ENCODE assay signal across 34 cellular contexts in genomic region chr4:182432819-182433218, GRCh38.
"Had no signal": no experiment of that assay in that cellular context is flagged by ENCODE, and none has a peak within 500 bp of the region (broad histone marks: within the 10 kb centered on the region; RNA-seq: fewer than 3 reads in every experiment).

No MANE protein-coding gene starts in this region.

- H3K36me3 ChIP-seq: MG63 had no signal

- H3K27me3 ChIP-seq: MG63 had no signal

- H3K4me3 ChIP-seq: MG63 had no signal

- DNase-seq: Karpas-422, Kasumi-1, MG63, MM.1S, MV-4-11, NCI-H1048, NCI-H1092, NCI-H1092 treated with DMSO at 0.1 percent for 48 hours, NCI-H1105, NCI-H1105 treated with DMSO at 0.1 percent for 48 hours, NCI-H1417, NCI-H1417 treated with DMSO at 0.1 percent for 48 hours, NCI-H1436, NCI-H1436 treated with DMSO at 0.1 percent for 48 hours, NCI-H146, NCI-H1694, NCI-H1694 treated with DMSO at 0.1 percent for 48 hours, NCI-H187, NCI-H187 treated with DMSO at 0.1 percent for 48 hours, NCI-H1930, NCI-H2029, NCI-H2029 treated with DMSO at 0.1 percent for 48 hours, NCI-H2081, NCI-H2081 treated with DMSO at 0.1 percent for 48 hours, NCI-H2107, NCI-H2171, NCI-H2171 treated with DMSO at 0.1 percent for 48 hours, NCI-H2227 treated with DMSO at 0.1 percent for 48 hours, NCI-H226, NCI-H345, NCI-H446, NCI-H446 treated with DMSO at 0.1 percent for 48 hours, NCI-H510A, NCI-H510A treated with DMSO at 0.1 percent for 48 hours had no signal

- H3K9me3 ChIP-seq: MG63 had no signal
